In genomic region chr4:10179957-10180602, GRCh38 we compare ENCODE assay signal across 1 cellular context.
TF ChIP-seq lines count a peak whose summit lies in the region.

No MANE protein-coding gene starts in this region.

TF ChIP-seq in K562, 482 proteins besides CTCF, POLR2A, EP300 and RAD21 (continued from another document and continues in another):
- TF ChIP-seq RNF219 (CRISPR knock-in tag; IDR thresholded peaks at IDR 0.05) (no peak), CBX8 (IDR thresholded peaks at IDR 0.05; ENCODE audit: borderline replicate concordance, extremely low read depth, low read depth, low read length, poor library complexity, severe bottlenecking) (no peak), SRSF9 (IDR thresholded peaks at IDR 0.05; ENCODE audit: borderline replicate concordance, low read depth, low read length) (no peak), KAT2B (IDR thresholded peaks at IDR 0.05; ENCODE audit: low read depth, low read length) (no peak), SMC3 (conservative IDR thresholded peaks at IDR 0.05; ENCODE audit: insufficient read depth, low read depth, low read length) (no peak), ZNF280B (CRISPR knock-in tag; IDR thresholded peaks at IDR 0.05) (no peak), PTTG1 (tag; IDR thresholded peaks at IDR 0.05; ENCODE audit: low read depth) (peak; percentile 62), ZNF133 (CRISPR knock-in tag; IDR thresholded peaks at IDR 0.05) (no peak), FOXK2 (conservative IDR thresholded peaks at IDR 0.05 in 1 of 2, IDR thresholded peaks at IDR 0.05 in 1 of 2; ENCODE audit: low read depth in 2 of 2) (no peak), TFAP4 (CRISPR knock-in tag; IDR thresholded peaks at IDR 0.05; ENCODE audit: borderline replicate concordance) (no peak), LARP7 (IDR thresholded peaks at IDR 0.05) (no peak), RCOR1 (IDR thresholded peaks at IDR 0.05; ENCODE audit: borderline replicate concordance in 1 of 2, low read depth in 2 of 2, low read length in 2 of 2) (no peak), POLR2AphosphoS2 (IDR thresholded peaks at IDR 0.05; ENCODE audit: low read length) (no peak), FUS (optimal IDR thresholded peaks at IDR 0.05; ENCODE audit: low read depth, low read length) (no peak), SNAPC5 (CRISPR knock-in tag; IDR thresholded peaks at IDR 0.05) (no peak), MECOM (CRISPR knock-in tag; IDR thresholded peaks at IDR 0.05) (no peak), ZNF282 (CRISPR knock-in tag; IDR thresholded peaks at IDR 0.05) (no peak), EHMT2 (IDR thresholded peaks at IDR 0.05) (no peak), THRA (IDR thresholded peaks at IDR 0.05) (no peak), ZNF239 (CRISPR knock-in tag; IDR thresholded peaks at IDR 0.05) (no peak), KLF16 (IDR thresholded peaks at IDR 0.05) (no peak), SIN3A (IDR thresholded peaks at IDR 0.05; ENCODE audit: borderline replicate concordance in 2 of 2, control insufficient read depth in 1 of 2, low read depth in 2 of 2, low read length in 2 of 2) (no peak), TEAD2 (tag; IDR thresholded peaks at IDR 0.05) (no peak), ERF (CRISPR knock-in tag; IDR thresholded peaks at IDR 0.05) (no peak), ZNF76 (CRISPR knock-in tag; IDR thresholded peaks at IDR 0.05; ENCODE audit: borderline replicate concordance) (no peak), TFAM (CRISPR knock-in tag; conservative IDR thresholded peaks at IDR 0.05) (no peak), KDM4B (IDR thresholded peaks at IDR 0.05; ENCODE audit: borderline replicate concordance in 2 of 2, low read depth in 1 of 2) (no peak), MBD2 (IDR thresholded peaks at IDR 0.05; ENCODE audit: borderline replicate concordance, low read depth) (no peak), ILF3 (IDR thresholded peaks at IDR 0.05; ENCODE audit: borderline replicate concordance) (no peak), ARID4B (CRISPR knock-in tag; IDR thresholded peaks at IDR 0.05) (no peak), ATF7 (IDR thresholded peaks at IDR 0.05) (no peak), CREB3 (tag; conservative IDR thresholded peaks at IDR 0.05; ENCODE audit: low read depth) (peak; percentile 69; the same call in 1 of the 2 replicates), HDGF (IDR thresholded peaks at IDR 0.05) (no peak), PTRF (tag; IDR thresholded peaks at IDR 0.05) (peak; percentile 13; the same call in 1 of the 2 replicates), ZNF764 (CRISPR knock-in tag; IDR thresholded peaks at IDR 0.05; ENCODE audit: low read depth) (no peak), TCF15 (CRISPR knock-in tag; IDR thresholded peaks at IDR 0.05) (peak; percentile 26; the same call in 1 of the 2 replicates), SNIP1 (IDR thresholded peaks at IDR 0.05; ENCODE audit: low read depth) (no peak), NR0B1 (IDR thresholded peaks at IDR 0.05; ENCODE audit: partially characterized antibody) (no peak), HDAC6 (IDR thresholded peaks at IDR 0.05; ENCODE audit: low read depth, low read length) (no peak), RREB1 (CRISPR knock-in tag; IDR thresholded peaks at IDR 0.05) (no peak)
